Comparison of ENCODE assay signal across 11 cellular contexts in the genomic region with DNA sequence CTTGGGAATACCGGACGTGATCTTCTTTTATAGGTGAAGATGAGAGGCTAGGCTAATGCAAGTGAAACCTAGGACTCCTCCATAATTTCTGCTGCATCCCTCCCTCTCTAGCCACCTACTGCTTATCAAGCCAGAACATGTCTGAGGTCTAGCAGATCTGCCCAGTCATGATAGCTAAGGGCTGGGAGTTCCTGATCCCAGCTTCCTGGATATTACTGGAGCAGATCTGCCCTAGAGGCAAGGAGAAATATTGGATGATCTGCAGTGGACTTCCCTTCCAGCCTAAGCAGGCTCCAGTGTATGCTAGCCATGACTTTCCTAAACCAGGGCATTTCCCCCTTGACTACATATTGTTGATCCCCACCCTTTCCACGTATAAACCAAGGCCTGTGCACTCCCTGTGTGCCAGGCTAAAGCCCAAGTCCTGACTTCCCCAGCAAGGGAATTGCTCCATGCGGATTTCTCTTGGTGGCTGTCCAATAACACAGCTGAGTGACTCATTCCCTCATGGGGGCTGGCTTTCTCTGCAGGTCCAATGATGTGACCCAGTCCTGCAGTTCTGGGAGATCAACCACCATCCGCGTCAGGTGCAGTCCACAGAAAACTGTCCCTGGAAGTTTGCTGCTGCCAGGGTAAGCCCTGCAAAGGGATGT. TPM values are rescaled to one million over a fixed set of nuclear protein-coding genes. Genes with fewer than 3 reads are reported as not detected.
A peak's percentile ranks its signal among the peaks of the same experiment; 100 is the strongest.
DNase-seq lines count a peak whose midpoint lies in the region; ATAC-seq and TF ChIP-seq lines count a peak whose summit lies in the region.
"Had no signal": no experiment of that assay in that cellular context is flagged by ENCODE, and none has a peak within 500 bp of the region (broad histone marks: within the 10 kb centered on the region; RNA-seq: fewer than 3 reads in every experiment).

No MANE protein-coding gene starts in this region.

- no peak for TF ChIP-seq EP300 in stomach (IDR thresholded peaks at IDR 0.05)

- no peaks in the 10 kb centered on the region for H3K9me3 Mint-ChIP-seq in activated CD4-positive, alpha-beta memory T cell treated with anti-CD3 and anti-CD28 coated beads, Interleukin-2, amount 10 ng/mL, durations not matched to agents 7 days and 5 days
- H3K9me3 Mint-ChIP-seq: memory B cell had no signal

- H3K4me3 Mint-ChIP-seq in activated CD4-positive, alpha-beta memory T cell treated with anti-CD3 and anti-CD28 coated beads, Interleukin-2, amount 10 ng/mL, durations not matched to agents 7 days and 5 days, result no peak overlapping the region
- H3K4me3 Mint-ChIP-seq: memory B cell had no signal

- intact Hi-C loops in ascending aorta (cut with DNase I) (loop anchor here (1.0 kb wide), 1 partner anchor 15 kb away; a partner anchor contains a TSS), heart right ventricle (cut with DNase I) (loop anchor here in 2 of 10 donors (10.0 kb wide), 2 partner anchors 83 to 93 kb away; a partner anchor contains a TSS), stomach (cut with DNase I; ENCODE audit: low total_unique reads) (loop anchor here (10.0 kb wide), 1 partner anchor 83 kb away; a partner anchor contains a TSS)

- no peak overlapping the region for H3K4me3 ChIP-seq in ascending aorta
- no peak overlapping the region for H3K4me3 ChIP-seq in heart right ventricle
- no peak overlapping the region for H3K4me3 ChIP-seq in stomach
- H3K4me3 ChIP-seq: GM12878 had no signal

- H3K27me3 Mint-ChIP-seq in activated CD4-positive, alpha-beta memory T cell treated with anti-CD3 and anti-CD28 coated beads, Interleukin-2, amount 10 ng/mL, durations not matched to agents 7 days and 5 days, result no peaks in the 10 kb centered on the region

- peak; percentile 58 for DNase-seq in HK-2 (ENCODE audit: unreplicated experiment)
- DNase-seq in ascending aorta (ENCODE audit: low spot score in 2 of 2), result peak; percentile 16 to 75
- DNase-seq in heart right ventricle, result peak in 1 of 2 donors; percentile 38
- no peak for DNase-seq in stomach
- no peak for DNase-seq in activated CD4-positive, alpha-beta memory T cell treated with anti-CD3 and anti-CD28 coated beads, Interleukin-2, amount 10 ng/mL, durations not matched to agents 7 days and 5 days
- no peak for DNase-seq in cerebellar cortex (ENCODE audit: low spot score)
- no peak for DNase-seq in central memory CD4-positive, alpha-beta T cell
- no peak for DNase-seq in midbrain (lab: John Stamatoyannopoulos, UW)
- DNase-seq: NCI-H1092 treated with DMSO at 0.1 percent for 48 hours had no signal

- no peaks in the 10 kb centered on the region for H3K36me3 ChIP-seq in ascending aorta
- no peaks in the 10 kb centered on the region for H3K36me3 ChIP-seq in heart right ventricle
- peaks cover 0 to 63% (median 42%) of the 10 kb centered on the region in 4 donors for H3K36me3 ChIP-seq in stomach

- no peak for TF ChIP-seq POLR2A in stomach (IDR thresholded peaks at IDR 0.05)

- POLR2A ChIA-PET in activated CD4-positive, alpha-beta memory T cell treated with anti-CD3 and anti-CD28 coated beads, Interleukin-2, amount 10 ng/mL, durations not matched to agents 7 days and 5 days (lab: Charles Lee), result interaction anchor here (1.2 to 2.2 kb wide), 2 partner anchors 8 to 227 kb away, joined by 4 to 6 read pairs; no protein-coding TSS in a partner anchor

- no peaks in the 10 kb centered on the region for H3K9me3 ChIP-seq in ascending aorta
- H3K9me3 ChIP-seq in heart right ventricle, result no peaks in the 10 kb centered on the region
- H3K9me3 ChIP-seq in stomach, result no peaks in the 10 kb centered on the region

- H3K27ac ChIP-seq in ascending aorta (peak overlapping the region; percentile 62 to 76), heart right ventricle (peak overlapping the region in 3 of 10 donors; percentile 36 to 60 (median 51)), stomach (peak overlapping the region in 4 of 5 donors; percentile 7 to 56 (median 38))

- no peak for TF ChIP-seq CTCF in ascending aorta (IDR thresholded peaks at IDR 0.05)
- no peak for TF ChIP-seq CTCF in heart right ventricle (IDR thresholded peaks at IDR 0.05)
- TF ChIP-seq CTCF in stomach (IDR thresholded peaks at IDR 0.05), result no peak

- H3K4me1 ChIP-seq in ascending aorta, result peaks cover 3 to 11% of the 10 kb centered on the region in 2 donors
- peaks cover 0 to 20% (median 8%) of the 10 kb centered on the region in 9 donors for H3K4me1 ChIP-seq in heart right ventricle
- H3K4me1 ChIP-seq in stomach, result peaks cover 0 to 16% (median 5%) of the 10 kb centered on the region in 4 donors

- H3K36me3 Mint-ChIP-seq in activated CD4-positive, alpha-beta memory T cell treated with anti-CD3 and anti-CD28 coated beads, Interleukin-2, amount 10 ng/mL, durations not matched to agents 7 days and 5 days (ENCODE audit: low read depth), result no peaks in the 10 kb centered on the region
- H3K36me3 Mint-ChIP-seq: memory B cell had no signal

- H3K27me3 ChIP-seq in ascending aorta (no peaks in the 10 kb centered on the region), heart right ventricle (no peaks in the 10 kb centered on the region), stomach (no peaks in the 10 kb centered on the region)

- CTCF ChIA-PET in activated CD4-positive, alpha-beta memory T cell treated with anti-CD3 and anti-CD28 coated beads, Interleukin-2, amount 10 ng/mL, durations not matched to agents 7 days and 5 days (lab: Charles Lee), result interaction anchor here (0.6 to 2.0 kb wide), 5 partner anchors 14 to 98 kb away, joined by 3 to 7 read pairs (median 4); a partner anchor contains a TSS

- H3K4me1 Mint-ChIP-seq in activated CD4-positive, alpha-beta memory T cell treated with anti-CD3 and anti-CD28 coated beads, Interleukin-2, amount 10 ng/mL, durations not matched to agents 7 days and 5 days, result peaks cover 24% of the 10 kb centered on the region

- peak; percentile 17 to 82 (median 60) for ATAC-seq in heart right ventricle

- H3K27ac Mint-ChIP-seq in activated CD4-positive, alpha-beta memory T cell treated with anti-CD3 and anti-CD28 coated beads, Interleukin-2, amount 10 ng/mL, durations not matched to agents 7 days and 5 days, result no peak overlapping the region
- H3K27ac Mint-ChIP-seq: memory B cell had no signal

- 55 to 61% methylated on average over 6 of the region's 6 CpGs for whole genome bisulfite sequencing in heart right ventricle, 2 donors
- WGBS in stomach, 5 donors, result 56 to 79% (median 71%) methylated on average over 6 of the region's 6 CpGs

RNA-seq across cellular contexts. Expression of a gene that starts 15.5 kb away (rescaled TPM):
- total RNA-seq in ascending aorta, result 134 TPM
- 100 to 1,000 TPM in 4 of 10 donors, 10 to 100 TPM in 6; 86.3 to 123 (median 99.2) TPM for total RNA-seq in heart right ventricle
- 100 to 1,000 TPM in 1 of 2 donors, 10 to 100 TPM in 1; 38.3 to 153 TPM for polyA plus RNA-seq in heart right ventricle
- total RNA-seq in stomach, result 100 to 1,000 TPM in 4 of 5 donors, 10 to 100 TPM in 1; 80.8 to 127 (median 117) TPM
- 100 to 1,000 TPM in 2 of 3 donors, 10 to 100 TPM in 1; 95.6 to 232 (median 100) TPM for polyA plus RNA-seq in stomach
- total RNA-seq in activated CD4-positive, alpha-beta memory T cell treated with anti-CD3 and anti-CD28 coated beads, Interleukin-2, amount 10 ng/mL, durations not matched to agents 7 days and 5 days, result 100 to 1,000 TPM; 193 to 195 TPM

RNA-seq across cellular contexts. Expression of a gene that starts 51.2 kb away (rescaled TPM):
- 3.6 TPM for total RNA-seq in ascending aorta
- 10 to 100 TPM in 1 of 10 donors, 1 to 10 TPM in 9; 4.9 to 10.6 (median 6.3) TPM for total RNA-seq in heart right ventricle
- polyA plus RNA-seq in heart right ventricle, result 1 to 10 TPM in 1 of 2 donors, under 1 TPM in 1; 0.93 to 1.8 TPM
- total RNA-seq in stomach, result 10 to 100 TPM in 1 of 5 donors, 1 to 10 TPM in 4; 3.5 to 18.7 (median 7.2) TPM
- 1 to 10 TPM in 2 of 3 donors, under 1 TPM in 1; 0.76 to 8.7 (median 1.5) TPM for polyA plus RNA-seq in stomach
- total RNA-seq in activated CD4-positive, alpha-beta memory T cell treated with anti-CD3 and anti-CD28 coated beads, Interleukin-2, amount 10 ng/mL, durations not matched to agents 7 days and 5 days, result 1 to 10 TPM; 2.0 to 2.2 TPM

Comparison
In these comparisons a context has a peak if more than half of its experiments do, and no peak if none do; other contexts are left out.
1. DNase-seq: peak in HK-2 (single experiment) and ascending aorta (2 of 2); none in stomach (single experiment), activated CD4-positive, alpha-beta memory T cell treated with anti-CD3 and anti-CD28 coated beads, Interleukin-2, amount 10 ng/mL, durations not matched to agents 7 days and 5 days (single experiment), cerebellar cortex (single experiment), central memory CD4-positive, alpha-beta T cell (single experiment) and midbrain (single experiment).